1 cellular context compared by ENCODE assay signal in the genomic region with DNA sequence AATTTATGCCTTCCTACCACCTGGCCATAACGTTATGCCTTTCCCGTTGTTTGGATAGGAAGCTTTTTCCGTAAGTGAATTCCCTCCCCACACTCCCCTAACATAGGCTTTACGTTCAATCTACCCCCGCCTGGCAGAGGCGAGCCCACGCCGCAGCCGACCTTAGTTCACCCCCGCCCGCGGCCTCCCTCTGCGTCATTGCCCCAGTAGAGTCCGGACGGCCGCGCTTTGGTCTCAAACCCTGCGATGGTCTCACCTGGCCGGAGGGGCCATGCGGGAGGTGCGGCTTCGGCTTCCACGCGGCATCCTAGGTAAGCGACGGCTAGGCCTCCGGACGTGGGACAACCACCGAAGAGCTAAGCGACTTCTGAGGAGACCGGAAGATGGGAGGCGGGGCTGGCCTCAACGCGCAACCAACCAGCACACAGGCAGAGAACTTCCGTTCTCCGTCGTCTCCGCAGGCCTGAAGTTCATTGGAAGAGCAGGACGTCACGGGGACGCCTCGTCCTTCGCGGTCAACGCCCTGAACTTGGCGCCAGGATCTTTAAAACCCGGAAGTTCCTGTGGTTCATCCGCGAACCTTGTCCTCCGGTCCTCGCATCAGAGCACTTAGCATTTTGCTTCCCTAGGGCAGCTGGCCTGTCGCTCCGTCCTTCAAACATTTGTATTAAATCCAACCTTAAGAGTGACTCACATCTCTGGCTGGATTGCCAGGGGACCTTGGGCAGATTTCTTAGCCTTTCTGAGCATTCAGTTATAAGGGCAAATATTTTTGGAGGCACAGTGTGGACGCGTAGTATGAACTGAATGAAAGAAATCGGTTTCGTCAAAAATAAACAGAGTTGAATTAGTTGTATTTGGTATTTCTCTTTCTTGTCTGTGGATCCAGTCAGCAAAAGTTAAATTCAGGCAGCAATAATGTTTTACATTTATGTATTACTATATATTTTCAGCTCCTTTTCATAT.
A peak's percentile ranks its signal among the peaks of the same experiment; 100 is the strongest.
TF ChIP-seq lines count a peak whose summit lies in the region.

A gene with protein sequence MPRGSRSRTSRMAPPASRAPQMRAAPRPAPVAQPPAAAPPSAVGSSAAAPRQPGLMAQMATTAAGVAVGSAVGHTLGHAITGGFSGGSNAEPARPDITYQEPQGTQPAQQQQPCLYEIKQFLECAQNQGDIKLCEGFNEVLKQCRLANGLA (minus strand): TSS at position 369 of the 966 bp plus-strand sequence. CDS start 63 bp downstream, at position 306.

TF ChIP-seq in K562, 482 proteins besides CTCF, POLR2A, EP300 and RAD21 (continued from another document and continues in another):
- TF ChIP-seq, protein P1, sequence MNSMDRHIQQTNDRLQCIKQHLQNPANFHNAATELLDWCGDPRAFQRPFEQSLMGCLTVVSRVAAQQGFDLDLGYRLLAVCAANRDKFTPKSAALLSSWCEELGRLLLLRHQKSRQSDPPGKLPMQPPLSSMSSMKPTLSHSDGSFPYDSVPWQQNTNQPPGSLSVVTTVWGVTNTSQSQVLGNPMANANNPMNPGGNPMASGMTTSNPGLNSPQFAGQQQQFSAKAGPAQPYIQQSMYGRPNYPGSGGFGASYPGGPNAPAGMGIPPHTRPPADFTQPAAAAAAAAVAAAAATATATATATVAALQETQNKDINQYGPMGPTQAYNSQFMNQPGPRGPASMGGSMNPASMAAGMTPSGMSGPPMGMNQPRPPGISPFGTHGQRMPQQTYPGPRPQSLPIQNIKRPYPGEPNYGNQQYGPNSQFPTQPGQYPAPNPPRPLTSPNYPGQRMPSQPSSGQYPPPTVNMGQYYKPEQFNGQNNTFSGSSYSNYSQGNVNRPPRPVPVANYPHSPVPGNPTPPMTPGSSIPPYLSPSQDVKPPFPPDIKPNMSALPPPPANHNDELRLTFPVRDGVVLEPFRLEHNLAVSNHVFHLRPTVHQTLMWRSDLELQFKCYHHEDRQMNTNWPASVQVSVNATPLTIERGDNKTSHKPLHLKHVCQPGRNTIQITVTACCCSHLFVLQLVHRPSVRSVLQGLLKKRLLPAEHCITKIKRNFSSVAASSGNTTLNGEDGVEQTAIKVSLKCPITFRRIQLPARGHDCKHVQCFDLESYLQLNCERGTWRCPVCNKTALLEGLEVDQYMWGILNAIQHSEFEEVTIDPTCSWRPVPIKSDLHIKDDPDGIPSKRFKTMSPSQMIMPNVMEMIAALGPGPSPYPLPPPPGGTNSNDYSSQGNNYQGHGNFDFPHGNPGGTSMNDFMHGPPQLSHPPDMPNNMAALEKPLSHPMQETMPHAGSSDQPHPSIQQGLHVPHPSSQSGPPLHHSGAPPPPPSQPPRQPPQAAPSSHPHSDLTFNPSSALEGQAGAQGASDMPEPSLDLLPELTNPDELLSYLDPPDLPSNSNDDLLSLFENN (IDR thresholded peaks at IDR 0.05; ENCODE audit: low read depth in 2 of 2, low read length in 2 of 2), result 0 out of 4 replicates have a peak, but pooled peaks of 1 of the 2 experiments have one; percentile 3
- TF ChIP-seq ZNF134 (CRISPR knock-in tag; conservative IDR thresholded peaks at IDR 0.05) (no peak), ZNF184 (CRISPR knock-in tag; IDR thresholded peaks at IDR 0.05) (no peak), ZNF444 (CRISPR knock-in tag; IDR thresholded peaks at IDR 0.05) (no peak), TAF9B (IDR thresholded peaks at IDR 0.05; ENCODE audit: partially characterized antibody) (peak; percentile 99), MTA1 (IDR thresholded peaks at IDR 0.05; ENCODE audit: borderline replicate concordance) (no peak), STAT5B (CRISPR knock-in tag; IDR thresholded peaks at IDR 0.05) (no peak), CREM (IDR thresholded peaks at IDR 0.05; ENCODE audit: low read depth) (peak; percentile 90), HDAC3 (IDR thresholded peaks at IDR 0.05; ENCODE audit: borderline replicate concordance, partially characterized antibody) (no peak), EWSR1 (IDR thresholded peaks at IDR 0.05; ENCODE audit: borderline replicate concordance, low read depth, partially characterized antibody) (no peak), TAF15 (IDR thresholded peaks at IDR 0.05; ENCODE audit: low read depth, low read length) (no peak), ZZZ3 (IDR thresholded peaks at IDR 0.05) (no peak), PTBP1 (IDR thresholded peaks at IDR 0.05; ENCODE audit: low read depth, low read length) (no peak), ZFP36 (IDR thresholded peaks at IDR 0.05; ENCODE audit: low read depth, low read length, partially characterized antibody) (no peak), FIP1L1 (IDR thresholded peaks at IDR 0.05; ENCODE audit: low read depth, low read length, poor library complexity, severe bottlenecking) (peak; percentile 50), RBM14 (IDR thresholded peaks at IDR 0.05; ENCODE audit: borderline replicate concordance, insufficient read depth, low read depth, low read length) (no peak), CC2D1A (IDR thresholded peaks at IDR 0.05) (no peak), HMG20B (CRISPR knock-in tag; IDR thresholded peaks at IDR 0.05) (no peak), ASH1L (IDR thresholded peaks at IDR 0.05; ENCODE audit: borderline replicate concordance, low read depth, partially characterized antibody) (peak; percentile 88), CBX2 (IDR thresholded peaks at IDR 0.05; ENCODE audit: insufficient read depth, low read length, poor library complexity, severe bottlenecking) (no peak), RBFOX2 (IDR thresholded peaks at IDR 0.05; ENCODE audit: low read depth, low read length) (peak; percentile 96), ZNF133 (CRISPR knock-in tag; IDR thresholded peaks at IDR 0.05) (no peak), ZNF224 (CRISPR knock-in tag; IDR thresholded peaks at IDR 0.05) (no peak), FOXA1 (IDR thresholded peaks at IDR 0.05; ENCODE audit: borderline replicate concordance) (no peak), NFATC3 (IDR thresholded peaks at IDR 0.05) (no peak)
- TF ChIP-seq, protein P2, sequence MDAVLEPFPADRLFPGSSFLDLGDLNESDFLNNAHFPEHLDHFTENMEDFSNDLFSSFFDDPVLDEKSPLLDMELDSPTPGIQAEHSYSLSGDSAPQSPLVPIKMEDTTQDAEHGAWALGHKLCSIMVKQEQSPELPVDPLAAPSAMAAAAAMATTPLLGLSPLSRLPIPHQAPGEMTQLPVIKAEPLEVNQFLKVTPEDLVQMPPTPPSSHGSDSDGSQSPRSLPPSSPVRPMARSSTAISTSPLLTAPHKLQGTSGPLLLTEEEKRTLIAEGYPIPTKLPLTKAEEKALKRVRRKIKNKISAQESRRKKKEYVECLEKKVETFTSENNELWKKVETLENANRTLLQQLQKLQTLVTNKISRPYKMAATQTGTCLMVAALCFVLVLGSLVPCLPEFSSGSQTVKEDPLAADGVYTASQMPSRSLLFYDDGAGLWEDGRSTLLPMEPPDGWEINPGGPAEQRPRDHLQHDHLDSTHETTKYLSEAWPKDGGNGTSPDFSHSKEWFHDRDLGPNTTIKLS (IDR thresholded peaks at IDR 0.05; ENCODE audit: borderline replicate concordance, low read depth), result peak; percentile 84; the same call in 1 of the 2 replicates
- TF ChIP-seq, protein P3, sequence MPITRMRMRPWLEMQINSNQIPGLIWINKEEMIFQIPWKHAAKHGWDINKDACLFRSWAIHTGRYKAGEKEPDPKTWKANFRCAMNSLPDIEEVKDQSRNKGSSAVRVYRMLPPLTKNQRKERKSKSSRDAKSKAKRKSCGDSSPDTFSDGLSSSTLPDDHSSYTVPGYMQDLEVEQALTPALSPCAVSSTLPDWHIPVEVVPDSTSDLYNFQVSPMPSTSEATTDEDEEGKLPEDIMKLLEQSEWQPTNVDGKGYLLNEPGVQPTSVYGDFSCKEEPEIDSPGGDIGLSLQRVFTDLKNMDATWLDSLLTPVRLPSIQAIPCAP (CRISPR knock-in tag; IDR thresholded peaks at IDR 0.05; ENCODE audit: borderline replicate concordance), result no peak
- TF ChIP-seq, protein P4, sequence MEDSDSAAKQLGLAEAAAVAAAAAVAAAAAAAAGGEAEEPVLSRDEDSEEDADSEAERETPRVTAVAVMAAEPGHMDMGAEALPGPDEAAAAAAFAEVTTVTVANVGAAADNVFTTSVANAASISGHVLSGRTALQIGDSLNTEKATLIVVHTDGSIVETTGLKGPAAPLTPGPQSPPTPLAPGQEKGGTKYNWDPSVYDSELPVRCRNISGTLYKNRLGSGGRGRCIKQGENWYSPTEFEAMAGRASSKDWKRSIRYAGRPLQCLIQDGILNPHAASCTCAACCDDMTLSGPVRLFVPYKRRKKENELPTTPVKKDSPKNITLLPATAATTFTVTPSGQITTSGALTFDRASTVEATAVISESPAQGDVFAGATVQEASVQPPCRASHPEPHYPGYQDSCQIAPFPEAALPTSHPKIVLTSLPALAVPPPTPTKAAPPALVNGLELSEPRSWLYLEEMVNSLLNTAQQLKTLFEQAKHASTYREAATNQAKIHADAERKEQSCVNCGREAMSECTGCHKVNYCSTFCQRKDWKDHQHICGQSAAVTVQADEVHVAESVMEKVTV (CRISPR knock-in tag; IDR thresholded peaks at IDR 0.05), result no peak
- TF ChIP-seq, protein P5, sequence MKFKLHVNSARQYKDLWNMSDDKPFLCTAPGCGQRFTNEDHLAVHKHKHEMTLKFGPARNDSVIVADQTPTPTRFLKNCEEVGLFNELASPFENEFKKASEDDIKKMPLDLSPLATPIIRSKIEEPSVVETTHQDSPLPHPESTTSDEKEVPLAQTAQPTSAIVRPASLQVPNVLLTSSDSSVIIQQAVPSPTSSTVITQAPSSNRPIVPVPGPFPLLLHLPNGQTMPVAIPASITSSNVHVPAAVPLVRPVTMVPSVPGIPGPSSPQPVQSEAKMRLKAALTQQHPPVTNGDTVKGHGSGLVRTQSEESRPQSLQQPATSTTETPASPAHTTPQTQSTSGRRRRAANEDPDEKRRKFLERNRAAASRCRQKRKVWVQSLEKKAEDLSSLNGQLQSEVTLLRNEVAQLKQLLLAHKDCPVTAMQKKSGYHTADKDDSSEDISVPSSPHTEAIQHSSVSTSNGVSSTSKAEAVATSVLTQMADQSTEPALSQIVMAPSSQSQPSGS (CRISPR knock-in tag; IDR thresholded peaks at IDR 0.05), result no peak
- TF ChIP-seq, protein P6, sequence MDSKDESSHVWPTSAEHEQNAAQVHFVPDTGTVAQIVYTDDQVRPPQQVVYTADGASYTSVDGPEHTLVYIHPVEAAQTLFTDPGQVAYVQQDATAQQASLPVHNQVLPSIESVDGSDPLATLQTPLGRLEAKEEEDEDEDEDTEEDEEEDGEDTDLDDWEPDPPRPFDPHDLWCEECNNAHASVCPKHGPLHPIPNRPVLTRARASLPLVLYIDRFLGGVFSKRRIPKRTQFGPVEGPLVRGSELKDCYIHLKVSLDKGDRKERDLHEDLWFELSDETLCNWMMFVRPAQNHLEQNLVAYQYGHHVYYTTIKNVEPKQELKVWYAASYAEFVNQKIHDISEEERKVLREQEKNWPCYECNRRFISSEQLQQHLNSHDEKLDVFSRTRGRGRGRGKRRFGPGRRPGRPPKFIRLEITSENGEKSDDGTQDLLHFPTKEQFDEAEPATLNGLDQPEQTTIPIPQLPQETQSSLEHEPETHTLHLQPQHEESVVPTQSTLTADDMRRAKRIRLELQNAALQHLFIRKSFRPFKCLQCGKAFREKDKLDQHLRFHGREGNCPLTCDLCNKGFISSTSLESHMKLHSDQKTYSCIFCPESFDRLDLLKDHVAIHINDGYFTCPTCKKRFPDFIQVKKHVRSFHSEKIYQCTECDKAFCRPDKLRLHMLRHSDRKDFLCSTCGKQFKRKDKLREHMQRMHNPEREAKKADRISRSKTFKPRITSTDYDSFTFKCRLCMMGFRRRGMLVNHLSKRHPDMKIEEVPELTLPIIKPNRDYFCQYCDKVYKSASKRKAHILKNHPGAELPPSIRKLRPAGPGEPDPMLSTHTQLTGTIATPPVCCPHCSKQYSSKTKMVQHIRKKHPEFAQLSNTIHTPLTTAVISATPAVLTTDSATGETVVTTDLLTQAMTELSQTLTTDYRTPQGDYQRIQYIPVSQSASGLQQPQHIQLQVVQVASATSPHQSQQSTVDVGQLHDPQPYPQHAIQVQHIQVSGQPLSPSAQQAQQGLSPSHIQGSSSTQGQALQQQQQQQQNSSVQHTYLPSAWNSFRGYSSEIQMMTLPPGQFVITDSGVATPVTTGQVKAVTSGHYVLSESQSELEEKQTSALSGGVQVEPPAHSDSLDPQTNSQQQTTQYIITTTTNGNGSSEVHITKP (IDR thresholded peaks at IDR 0.05; ENCODE audit: partially characterized antibody), result no peak
- TF ChIP-seq, protein P7, sequence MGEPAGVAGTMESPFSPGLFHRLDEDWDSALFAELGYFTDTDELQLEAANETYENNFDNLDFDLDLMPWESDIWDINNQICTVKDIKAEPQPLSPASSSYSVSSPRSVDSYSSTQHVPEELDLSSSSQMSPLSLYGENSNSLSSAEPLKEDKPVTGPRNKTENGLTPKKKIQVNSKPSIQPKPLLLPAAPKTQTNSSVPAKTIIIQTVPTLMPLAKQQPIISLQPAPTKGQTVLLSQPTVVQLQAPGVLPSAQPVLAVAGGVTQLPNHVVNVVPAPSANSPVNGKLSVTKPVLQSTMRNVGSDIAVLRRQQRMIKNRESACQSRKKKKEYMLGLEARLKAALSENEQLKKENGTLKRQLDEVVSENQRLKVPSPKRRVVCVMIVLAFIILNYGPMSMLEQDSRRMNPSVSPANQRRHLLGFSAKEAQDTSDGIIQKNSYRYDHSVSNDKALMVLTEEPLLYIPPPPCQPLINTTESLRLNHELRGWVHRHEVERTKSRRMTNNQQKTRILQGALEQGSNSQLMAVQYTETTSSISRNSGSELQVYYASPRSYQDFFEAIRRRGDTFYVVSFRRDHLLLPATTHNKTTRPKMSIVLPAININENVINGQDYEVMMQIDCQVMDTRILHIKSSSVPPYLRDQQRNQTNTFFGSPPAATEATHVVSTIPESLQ (CRISPR knock-in tag; IDR thresholded peaks at IDR 0.05), result 0 out of 2 replicates have a peak, but pooled peaks have one; percentile 93
